In the genomic region with DNA sequence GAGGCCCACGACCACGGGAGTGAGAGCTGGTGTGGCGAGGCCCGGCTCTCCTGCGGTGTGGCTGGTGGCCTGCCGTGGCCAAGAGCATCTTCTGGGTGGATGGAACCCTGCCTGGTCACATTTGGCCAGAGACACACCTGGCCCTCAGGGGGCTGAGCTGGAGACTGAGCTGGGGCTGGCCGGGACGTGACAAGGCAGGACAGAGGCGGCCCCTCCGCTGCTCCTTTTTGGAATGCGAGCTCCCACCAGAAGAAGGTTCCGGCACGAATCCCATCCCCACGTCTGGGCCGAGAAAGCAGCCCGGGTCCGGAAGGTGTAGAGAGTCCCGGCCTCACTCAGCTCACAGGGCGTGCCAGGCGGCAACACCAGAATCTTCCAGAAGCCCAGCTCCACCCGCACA, we compare ENCODE assay signal across 21 cellular contexts. TPM values are rescaled to one million over a fixed set of nuclear protein-coding genes. Genes with fewer than 3 reads are reported as not detected.
DNase-seq lines count a peak whose midpoint lies in the region; ATAC-seq and TF ChIP-seq lines count a peak whose summit lies in the region.
"Had no signal": no experiment of that assay in that cellular context is flagged by ENCODE, and none has a peak within 500 bp of the region (broad histone marks: within the 10 kb centered on the region; RNA-seq: fewer than 3 reads in every experiment).

No MANE protein-coding gene starts in this region.

- TF ChIP-seq POLR2A in spleen (IDR thresholded peaks at IDR 0.05) = no peak

- H3K4me1 ChIP-seq in mucosa of descending colon (ENCODE audit: low read depth) = no peaks in the 10 kb centered on the region
- H3K4me1 ChIP-seq in spleen = peaks cover 1 to 50% (median 36%) of the 10 kb centered on the region in 6 donors

- H3K27ac ChIP-seq in spleen = peak overlapping the region in 5 of 8 donors; percentile 39 to 88 (median 55)
- H3K27ac ChIP-seq: GM23248 had no signal

- TF ChIP-seq CTCF in brain (conservative IDR thresholded peaks at IDR 0.05) = no peak
- TF ChIP-seq CTCF in mucosa of descending colon (IDR thresholded peaks at IDR 0.05) = no peak
- TF ChIP-seq CTCF in spleen (IDR thresholded peaks at IDR 0.05 in 8 of 11, conservative IDR thresholded peaks at IDR 0.05 in 3 of 11) = no peak

- H3K4me1 Mint-ChIP-seq in activated T-cell treated with anti-CD3 and anti-CD28 coated beads, Interleukin-2, amount 50 U/mL, for 24 hours (ENCODE audit: low read depth) = peaks cover 8% of the 10 kb centered on the region
- no peaks in the 10 kb centered on the region for H3K4me1 Mint-ChIP-seq in activated T-cell treated with anti-CD3 and anti-CD28 coated beads, Interleukin-2, amount 50 U/mL, for 72 hours (ENCODE audit: low read depth)
- H3K4me1 Mint-ChIP-seq in brain = peaks cover 59% of the 10 kb centered on the region

- H3K27me3 ChIP-seq in spleen (replicated peaks in 1 of 7) = peaks cover 0 to 7% (median 0%) of the 10 kb centered on the region in 7 donors

- no peak for ATAC-seq in activated T-cell treated with anti-CD3 and anti-CD28 coated beads, Interleukin-2, amount 50 U/mL, for 72 hours (replicated peaks in 1 of 2)
- ATAC-seq in mucosa of descending colon = no peak
- ATAC-seq: PC-3 had no signal

- H3K9me3 ChIP-seq in mucosa of descending colon (no peaks in the 10 kb centered on the region), spleen (no peaks in the 10 kb centered on the region)

- DNase-seq in activated T-cell treated with anti-CD3 and anti-CD28 coated beads, Interleukin-2, amount 50 U/mL, for 24 hours = no peak
- no peak for DNase-seq in activated T-cell treated with anti-CD3 and anti-CD28 coated beads, Interleukin-2, amount 50 U/mL, for 72 hours
- DNase-seq in mucosa of descending colon (peak in 2 of 3 donors; percentile 17 to 43), spleen (peak; percentile 71), mesenteric fat pad (ENCODE audit: low spot score) (no peak), islet precursor cell (no peak)
- no peak for DNase-seq in stimulated activated naive CD4-positive, alpha-beta T cell treated with Interleukin-2 at 50 U/mL for 16 hours (lab: John Stamatoyannopoulos, UW)
- DNase-seq: 8988T, COR-L47, GF-D8, GM23248, HCEC 1CT, NCI-H1417 treated with DMSO at 0.1 percent for 48 hours, NCI-H187 treated with DMSO at 0.1 percent for 48 hours, NCI-H226, NCI-H524, PC-3, RPMI8226, SIG-M5 had no signal

- 83 to 94% (median 93%) methylated on average over 16 to 21 of the region's 21 CpGs for WGBS in spleen, 5 donors

- H3K36me3 ChIP-seq in mucosa of descending colon (ENCODE audit: low read depth) = no peaks in the 10 kb centered on the region
- peaks cover 0 to 56% (median 20%) of the 10 kb centered on the region in 6 donors for H3K36me3 ChIP-seq in spleen

- H3K4me3 ChIP-seq in mucosa of descending colon (no peak overlapping the region), spleen (no peak overlapping the region)
- H3K4me3 ChIP-seq: GM23248 had no signal

- H3K27me3 Mint-ChIP-seq in activated T-cell treated with anti-CD3 and anti-CD28 coated beads, Interleukin-2, amount 50 U/mL, for 24 hours = no peaks in the 10 kb centered on the region
- no peaks in the 10 kb centered on the region for H3K27me3 Mint-ChIP-seq in activated T-cell treated with anti-CD3 and anti-CD28 coated beads, Interleukin-2, amount 50 U/mL, for 72 hours (ENCODE audit: low read depth)
- H3K27me3 Mint-ChIP-seq in brain = no peaks in the 10 kb centered on the region
- H3K27me3 Mint-ChIP-seq: B cell had no signal

- intact Hi-C loops in mucosa of descending colon (cut with DNase I, micrococcal nuclease) = no loop called here
- intact Hi-C loops in spleen (cut with DNase I; ENCODE audit: low total_unique reads) = no loop called here

- peak overlapping the region; percentile 14 for H3K27ac Mint-ChIP-seq in activated T-cell treated with anti-CD3 and anti-CD28 coated beads, Interleukin-2, amount 50 U/mL, for 24 hours
- no peak overlapping the region for H3K27ac Mint-ChIP-seq in activated T-cell treated with anti-CD3 and anti-CD28 coated beads, Interleukin-2, amount 50 U/mL, for 72 hours
- peak overlapping the region in 4 of 5 experiments; percentile 58 to 85 (median 68) for H3K27ac Mint-ChIP-seq in brain
- H3K27ac Mint-ChIP-seq: B cell had no signal

- H3K36me3 Mint-ChIP-seq in activated T-cell treated with anti-CD3 and anti-CD28 coated beads, Interleukin-2, amount 50 U/mL, for 24 hours (ENCODE audit: low read depth) = peaks cover 36% of the 10 kb centered on the region
- peaks cover 3 to 4% of the 10 kb centered on the region in 2 donors for H3K36me3 Mint-ChIP-seq in activated T-cell treated with anti-CD3 and anti-CD28 coated beads, Interleukin-2, amount 50 U/mL, for 72 hours (ENCODE audit: insufficient read depth in 2 of 2)
- peaks cover 14% of the 10 kb centered on the region for H3K36me3 Mint-ChIP-seq in brain

- no peak overlapping the region for H3K4me3 Mint-ChIP-seq in activated T-cell treated with anti-CD3 and anti-CD28 coated beads, Interleukin-2, amount 50 U/mL, for 24 hours
- H3K4me3 Mint-ChIP-seq in activated T-cell treated with anti-CD3 and anti-CD28 coated beads, Interleukin-2, amount 50 U/mL, for 72 hours = no peak overlapping the region
- H3K4me3 Mint-ChIP-seq in brain = no peak overlapping the region
- H3K4me3 Mint-ChIP-seq: B cell had no signal

- H3K9me3 Mint-ChIP-seq in activated T-cell treated with anti-CD3 and anti-CD28 coated beads, Interleukin-2, amount 50 U/mL, for 24 hours = no peaks in the 10 kb centered on the region
- H3K9me3 Mint-ChIP-seq in activated T-cell treated with anti-CD3 and anti-CD28 coated beads, Interleukin-2, amount 50 U/mL, for 72 hours = no peaks in the 10 kb centered on the region
- H3K9me3 Mint-ChIP-seq in brain = peaks cover 0 to 3% (median 0%) of the 10 kb centered on the region in 5 experiments

RNA-seq across cellular contexts. Expression of gene CHMP6, which starts 26.0 kb away (rescaled TPM):
- 10 to 100 TPM; 11.2 to 12.2 TPM for total RNA-seq in activated T-cell treated with anti-CD3 and anti-CD28 coated beads, Interleukin-2, amount 50 U/mL, for 72 hours
- polyA plus RNA-seq in brain (ENCODE audit: insufficient read depth, low read depth, low replicate concordance) = 35.2 TPM
- 10 to 100 TPM; 35.1 to 43.9 (median 35.4) TPM for total RNA-seq in mucosa of descending colon
- total RNA-seq in spleen = 10 to 100 TPM; 23.0 to 35.7 (median 31.5) TPM
- polyA plus RNA-seq in spleen = 10 to 100 TPM; 24.0 to 41.1 (median 25.4) TPM
- 25.3 TPM for total RNA-seq in mesenteric fat pad

Comparison
In these comparisons a context has a peak if more than half of its experiments do, and no peak if none do; other contexts are left out.
1. DNase-seq: peak in mucosa of descending colon (2 of 3) and spleen (single experiment); none in activated T-cell treated with anti-CD3 and anti-CD28 coated beads, Interleukin-2, amount 50 U/mL, for 24 hours (single experiment), activated T-cell treated with anti-CD3 and anti-CD28 coated beads, Interleukin-2, amount 50 U/mL, for 72 hours (0 of 2), stimulated activated naive CD4-positive, alpha-beta T cell treated with Interleukin-2 at 50 U/mL for 16 hours (single experiment), mesenteric fat pad (single experiment) and islet precursor cell (single experiment).